Comparison of ENCODE assay signal across 24 cellular contexts in the genomic region with DNA sequence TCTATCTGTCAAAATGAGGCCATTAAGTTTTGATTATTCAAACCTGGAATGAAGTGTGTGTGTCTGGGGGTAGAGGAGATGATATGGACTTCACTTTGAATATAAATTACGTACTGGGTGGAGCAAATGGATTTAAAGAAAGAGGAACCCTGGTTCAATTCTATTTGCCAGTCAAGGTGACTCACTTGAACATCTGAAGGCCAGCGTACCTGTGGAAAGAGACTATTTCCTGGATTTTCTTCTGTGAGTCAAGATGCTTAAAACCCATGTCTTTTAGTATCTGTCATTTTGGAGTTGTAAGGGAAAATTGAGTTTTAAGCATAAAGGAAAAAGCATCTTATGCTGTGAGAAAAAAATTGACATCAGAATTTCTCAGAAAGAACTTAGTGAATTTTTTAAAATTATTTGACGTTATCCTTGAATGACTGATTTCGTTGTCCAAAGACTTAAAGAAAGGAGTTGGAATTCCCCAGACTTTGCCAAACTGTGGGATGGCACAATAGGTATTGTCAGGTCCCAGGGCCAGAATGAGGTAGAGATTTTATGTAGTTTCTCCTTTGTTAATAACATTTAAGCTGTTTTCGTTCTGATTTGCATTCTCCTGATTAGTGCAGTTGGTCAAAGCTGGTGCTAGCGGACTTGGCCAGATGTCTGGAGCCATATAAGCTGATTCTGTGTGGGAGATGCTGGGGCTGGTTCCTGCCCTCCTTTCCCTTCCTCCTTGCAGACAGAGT. TPM values are rescaled to one million over a fixed set of nuclear protein-coding genes. Genes with fewer than 3 reads are reported as not detected.
A peak's percentile ranks its signal among the peaks of the same experiment; 100 is the strongest.
DNase-seq lines count a peak whose midpoint lies in the region; TF ChIP-seq lines count a peak whose summit lies in the region.
"Had no signal": no experiment of that assay in that cellular context is flagged by ENCODE, and none has a peak within 500 bp of the region (broad histone marks: within the 10 kb centered on the region; RNA-seq: fewer than 3 reads in every experiment).

No MANE protein-coding gene starts in this region.

- peaks cover 0 to 8% (median 3%) of the 10 kb centered on the region in 5 experiments for H3K9me3 Mint-ChIP-seq in brain
- H3K9me3 Mint-ChIP-seq: CD4-positive, alpha-beta T cell had no signal

- H3K36me3 Mint-ChIP-seq in brain: no peaks in the 10 kb centered on the region

- peaks cover 9% of the 10 kb centered on the region for H3K4me1 ChIP-seq in A673 (ENCODE audit: insufficient read depth, low read length, poor library complexity, severe bottlenecking)

- TF ChIP-seq CTCF in brain (conservative IDR thresholded peaks at IDR 0.05): no peak
- no peak for TF ChIP-seq CTCF in A673 (conservative IDR thresholded peaks at IDR 0.05; ENCODE audit: low read depth, low read length)

- intact Hi-C loops in A673 (cut with micrococcal nuclease; ENCODE audit: unreplicated experiment): no loop called here

- H3K27ac ChIP-seq in A673 (ENCODE audit: low read depth, low read length, poor library complexity, severe bottlenecking): no peak overlapping the region
- H3K27ac ChIP-seq: 22Rv1, BLaER1, KMS-11, RWPE1 had no signal

- POLR2A ChIA-PET in A673 (lab: Charles Lee; ENCODE audit: low non-redundant PET): no interaction called here

- H3K4me1 Mint-ChIP-seq in brain: peaks cover 23% of the 10 kb centered on the region

- no TSS peak for BruUV-seq in A673 (replicated peaks; lab: Mats Ljungman, UMichigan)

- no peak overlapping the region for H3K27ac Mint-ChIP-seq in brain
- H3K27ac Mint-ChIP-seq: CD4-positive, alpha-beta T cell had no signal

- H3K27me3 ChIP-seq in A673 (replicated peaks; ENCODE audit: insufficient read depth, low read depth, low read length, poor library complexity): peaks cover 44% of the 10 kb centered on the region

- CTCF ChIA-PET in A673 (lab: Charles Lee): no interaction called here

- DNase-seq in NCI-H82 (lab: John Stamatoyannopoulos, UW) (peak; percentile 6), NCI-H82 treated with DMSO at 0.1 percent for 48 hours (lab: John Stamatoyannopoulos, UW; ENCODE audit: unreplicated experiment) (no peak), kidney tubule cell (ENCODE audit: low spot score) (peak; percentile 47), NCI-H1105 (lab: John Stamatoyannopoulos, UW) (no peak), A673 (ENCODE audit: low spot score) (no peak)
- DNase-seq in stimulated activated CD4-positive, alpha-beta T cell treated with anti-CD3 and anti-CD28 coated beads, Interleukin-4, amount 100 ng/mL, for 1 hour: no peak
- DNase-seq: CD4-positive, alpha-beta T cell; GOT3; IMR-90; NCI-H1048; NCI-H1436; NCI-H187 treated with DMSO at 0.1 percent for 48 hours; NCI-H2171 treated with DMSO at 0.1 percent for 48 hours; NCI-H345; NCI-H748 treated with DMSO at 0.1 percent for 48 hours; NK-92 treated with Interleukin-12 subunit alpha and Interleukin-12 subunit beta, amount 100 ng/mL, for 24 hours; SHP77 treated with DMSO at 0.1 percent for 48 hours had no signal

- no peak overlapping the region for H3K4me3 ChIP-seq in A673 (ENCODE audit: low read depth, low read length, poor library complexity, severe bottlenecking)
- H3K4me3 ChIP-seq: BLaER1, HAP-1 had no signal

- peaks cover 71% of the 10 kb centered on the region for H3K27me3 Mint-ChIP-seq in brain

- peak overlapping the region in 3 of 5 experiments; percentile 17 to 37 (median 31) for H3K4me3 Mint-ChIP-seq in brain
- H3K4me3 Mint-ChIP-seq: CD4-positive, alpha-beta T cell had no signal

- H3K36me3 ChIP-seq in A673 (ENCODE audit: insufficient read depth, low read length, poor library complexity, severe bottlenecking): no peaks in the 10 kb centered on the region
- H3K36me3 ChIP-seq: BLaER1, HAP-1 had no signal

- no peaks in the 10 kb centered on the region for H3K9me3 ChIP-seq in A673 (ENCODE audit: low read depth, low read length, poor library complexity, severe bottlenecking)
- H3K9me3 ChIP-seq: HAP-1 had no signal

RNA-seq across cellular contexts. Expression of gene PPP1R14C, which starts 2.4 kb away (rescaled TPM):
- polyA plus RNA-seq in brain (ENCODE audit: insufficient read depth, low read depth, low replicate concordance): 1.8 TPM
- 3.5 and 4.6 TPM in 2 replicates for total RNA-seq in A673 (2021)
- total RNA-seq: CD4-positive, alpha-beta T cell; IMR-90 had no signal
- polyA plus RNA-seq: AG04450, IMR-90 had no signal

Comparison
In these comparisons a context has a peak if more than half of its experiments do, and no peak if none do; other contexts are left out.
1. DNase-seq: peak in NCI-H82 (single experiment) and kidney tubule cell (single experiment); none in NCI-H82 treated with DMSO at 0.1 percent for 48 hours (single experiment), NCI-H1105 (single experiment), stimulated activated CD4-positive, alpha-beta T cell treated with anti-CD3 and anti-CD28 coated beads, Interleukin-4, amount 100 ng/mL, for 1 hour (single experiment) and A673 (single experiment).